In genomic region chr13:19845758-19846157, GRCh38 we compare ENCODE assay signal across 8 cellular contexts. TPM values are rescaled to one million over a fixed set of nuclear protein-coding genes. Genes with fewer than 3 reads are reported as not detected.
DNase-seq lines count a peak whose midpoint lies in the region; ATAC-seq and TF ChIP-seq lines count a peak whose summit lies in the region.

No MANE protein-coding gene starts in this region.

- no peak for TF ChIP-seq CTCF in choroid plexus epithelial cell (conservative IDR thresholded peaks at IDR 0.05; ENCODE audit: low read depth, low read length)
- no peak for TF ChIP-seq CTCF in GM13976 (IDR thresholded peaks at IDR 0.05; ENCODE audit: borderline replicate concordance, control extremely low read depth, extremely low read depth, insufficient read depth, missing control alignments)
- TF ChIP-seq CTCF in GM13977 (IDR thresholded peaks at IDR 0.05; ENCODE audit: extremely low read depth, insufficient read depth, missing control alignments): no peak

- no peak for ATAC-seq in HG03045 (IDR thresholded peaks at IDR 0.05; ENCODE audit: unreplicated experiment)

- DNase-seq in DMS53 treated with DMSO at 0.1 percent for 48 hours (lab: John Stamatoyannopoulos, UW; ENCODE audit: unreplicated experiment) (peak; percentile 19), LHCN-M2 (ENCODE audit: low read depth) (peak; percentile 93), choroid plexus epithelial cell (ENCODE audit: low read depth) (peak; percentile 97), non-pigmented ciliary epithelial cell (ENCODE audit: low read depth) (peak; percentile 93), GM13976 (ENCODE audit: low spot score) (no peak), GM13977 (ENCODE audit: low spot score) (no peak), mesenteric fat pad (ENCODE audit: low spot score) (no peak)

- in situ Hi-C loops in GM13976 (cut with MboI; ENCODE audit: low sequenced_read_pairs, unreplicated experiment) (loop anchor here (25.0 kb wide), 1 partner anchor 92 kb away; no protein-coding TSS in a partner anchor), GM13977 (cut with MboI; ENCODE audit: low pct_unique_long_range_greater_than_20kb, low sequenced_read_pairs, unreplicated experiment) (no loop called here)

- H3K4me3 ChIP-seq in choroid plexus epithelial cell (ENCODE audit: low read depth, low read length): no peak overlapping the region

RNA-seq across cellular contexts. Expression of gene ZMYM5, which starts 17.7 kb away (rescaled TPM):
- 7.3 and 9.2 TPM in 2 replicates for total RNA-seq in LHCN-M2 (2014; rRNA removed)
- polyA plus RNA-seq in LHCN-M2 (2012): 3.3 TPM
- 18.6 TPM for total RNA-seq in mesenteric fat pad

Comparison
In these comparisons a context has a peak if more than half of its experiments do, and no peak if none do; other contexts are left out.
1. DNase-seq: peak in DMS53 treated with DMSO at 0.1 percent for 48 hours (single experiment), LHCN-M2 (single experiment), choroid plexus epithelial cell (single experiment) and non-pigmented ciliary epithelial cell (single experiment); none in GM13976 (single experiment), GM13977 (single experiment) and mesenteric fat pad (single experiment).